15 cellular contexts compared by ENCODE assay signal in genomic region chrX:41108007-41108683, GRCh38. TPM values are rescaled to one million over a fixed set of nuclear protein-coding genes. Genes with fewer than 3 reads are reported as not detected.
A peak's percentile ranks its signal among the peaks of the same experiment; 100 is the strongest.
DNase-seq lines count a peak whose midpoint lies in the region; ATAC-seq and TF ChIP-seq lines count a peak whose summit lies in the region.
"Had no signal": no experiment of that assay in that cellular context is flagged by ENCODE, and none has a peak within 500 bp of the region (broad histone marks: within the 10 kb centered on the region; RNA-seq: fewer than 3 reads in every experiment).

No MANE protein-coding gene starts in this region.

- TF ChIP-seq CTCF in OCI-LY1 (IDR thresholded peaks at IDR 0.05; ENCODE audit: low read length) = no peak

- H3K79me2 ChIP-seq in OCI-LY1 (ENCODE audit: insufficient read depth, low read length) = peaks cover 91% of the 10 kb centered on the region

- H3K4me1 ChIP-seq in OCI-LY1 (ENCODE audit: insufficient read depth, low read length, severe bottlenecking) = peaks cover 56% of the 10 kb centered on the region
- peaks cover 49% of the 10 kb centered on the region for H3K4me1 ChIP-seq in iPS-15b (ENCODE audit: control insufficient read depth, insufficient read depth, low read length)
- peaks cover 11 to 19% (median 12%) of the 10 kb centered on the region in 3 donors for H3K4me1 ChIP-seq in skeletal muscle tissue (ENCODE audit: control insufficient read depth in 3 of 3, insufficient read depth in 3 of 3, low read length in 3 of 3)

- no peak overlapping the region for H3K27ac ChIP-seq in OCI-LY1 (ENCODE audit: low read depth, low read length, poor library complexity, severe bottlenecking)
- peak overlapping the region; percentile 18 for H3K27ac ChIP-seq in skeletal muscle tissue (ENCODE audit: low read depth, low read length)
- H3K27ac ChIP-seq: Peyer's patch had no signal

- peaks cover 76% of the 10 kb centered on the region for H3K4me1 Mint-ChIP-seq in activated T-cell treated with anti-CD3 and anti-CD28 coated beads, Interleukin-2, amount 50 U/mL, for 24 hours (ENCODE audit: low read depth)

- no peak for ATAC-seq in HG03354 (IDR thresholded peaks at IDR 0.05; ENCODE audit: poor library complexity, severe bottlenecking, unreplicated experiment)

- H3K4me2 ChIP-seq in OCI-LY1 (ENCODE audit: low read length) = peak overlapping the region; percentile 20

- H3K9me2 ChIP-seq in OCI-LY1 (ENCODE audit: low read depth, low read length) = no peaks in the 10 kb centered on the region

- peak overlapping the region; percentile 18 for H3K27ac Mint-ChIP-seq in activated T-cell treated with anti-CD3 and anti-CD28 coated beads, Interleukin-2, amount 50 U/mL, for 24 hours
- H3K27ac Mint-ChIP-seq: T-helper 1 cell treated with Interleukin-12 subunit alpha and Interleukin-12 subunit beta and Interleukin-4 antibody, amounts not matched to agents 30 μg/mL and 1 μg/mL, for 36 hours had no signal

- no peak for DNase-seq in activated T-cell treated with anti-CD3 and anti-CD28 coated beads, Interleukin-2, amount 50 U/mL, for 24 hours
- DNase-seq in activated T-cell treated with anti-CD3 and anti-CD28 coated beads, Interleukin-2, amount 50 U/mL, for 48 hours = no peak
- DNase-seq in SHP77 (lab: John Stamatoyannopoulos, UW) (no peak), ureter (ENCODE audit: low spot score) (no peak)
- DNase-seq: activated CD4-positive, alpha-beta T cell treated with anti-CD3 and anti-CD28 coated beads, Interleukin-2, amount 50 U/mL, for 1 hour; DMS79; effector CD8-positive, alpha-beta T cell; MM.1S; Peyer's patch; stimulated activated CD4-positive, alpha-beta T cell treated with anti-CD3 and anti-CD28 coated beads, Interleukin-15, amount 100 ng/mL, for 24 hours had no signal

- no peaks in the 10 kb centered on the region for H3K9me3 ChIP-seq in OCI-LY1 (ENCODE audit: low read length)
- no peaks in the 10 kb centered on the region for H3K9me3 ChIP-seq in iPS-15b (ENCODE audit: control insufficient read depth, insufficient read depth, low read length)
- no peaks in the 10 kb centered on the region for H3K9me3 ChIP-seq in skeletal muscle tissue (ENCODE audit: control insufficient read depth in 3 of 3, low read length in 3 of 3)
- H3K9me3 ChIP-seq: Peyer's patch had no signal

- peaks cover 6% of the 10 kb centered on the region for H3K36me3 Mint-ChIP-seq in activated T-cell treated with anti-CD3 and anti-CD28 coated beads, Interleukin-2, amount 50 U/mL, for 24 hours (ENCODE audit: low read depth)

- peaks cover 8% of the 10 kb centered on the region for H3K27me3 Mint-ChIP-seq in activated T-cell treated with anti-CD3 and anti-CD28 coated beads, Interleukin-2, amount 50 U/mL, for 24 hours

- H3K4me3 ChIP-seq in OCI-LY1 (ENCODE audit: low read depth, low read length, poor library complexity, severe bottlenecking) = no peak overlapping the region
- H3K4me3 ChIP-seq in iPS-15b (ENCODE audit: low read depth, low read length) = peak overlapping the region; percentile 3
- no peak overlapping the region for H3K4me3 ChIP-seq in skeletal muscle tissue (ENCODE audit: low read length in 3 of 3)
- H3K4me3 ChIP-seq: Peyer's patch had no signal

- no peaks in the 10 kb centered on the region for H4K20me1 ChIP-seq in OCI-LY1 (ENCODE audit: insufficient read depth, low read length)

- no peaks in the 10 kb centered on the region for H3F3A ChIP-seq in OCI-LY1 (ENCODE audit: insufficient read depth, low read length)

- H3K27me3 ChIP-seq in OCI-LY1 (ENCODE audit: insufficient read depth, low read length) = no peaks in the 10 kb centered on the region
- H3K27me3 ChIP-seq in iPS-15b (ENCODE audit: control insufficient read depth, insufficient read depth, low read length) = no peaks in the 10 kb centered on the region
- no peaks in the 10 kb centered on the region for H3K27me3 ChIP-seq in skeletal muscle tissue (ENCODE audit: control insufficient read depth in 3 of 3, insufficient read depth in 3 of 3, low read length in 3 of 3)
- H3K27me3 ChIP-seq: Peyer's patch had no signal

- no peak overlapping the region for H3K4me3 Mint-ChIP-seq in activated T-cell treated with anti-CD3 and anti-CD28 coated beads, Interleukin-2, amount 50 U/mL, for 24 hours
- H3K4me3 Mint-ChIP-seq: T-helper 1 cell treated with Interleukin-12 subunit alpha and Interleukin-12 subunit beta and Interleukin-4 antibody, amounts not matched to agents 30 μg/mL and 1 μg/mL, for 36 hours had no signal

- H2AFZ ChIP-seq in OCI-LY1 (ENCODE audit: low read length) = no peak overlapping the region

- peaks cover 5% of the 10 kb centered on the region for H3K9me3 Mint-ChIP-seq in activated T-cell treated with anti-CD3 and anti-CD28 coated beads, Interleukin-2, amount 50 U/mL, for 24 hours
- H3K9me3 Mint-ChIP-seq: T-helper 1 cell treated with Interleukin-12 subunit alpha and Interleukin-12 subunit beta and Interleukin-4 antibody, amounts not matched to agents 30 μg/mL and 1 μg/mL, for 36 hours had no signal

- H3K36me3 ChIP-seq in OCI-LY1 (ENCODE audit: insufficient read depth, low read length) (peaks cover 14% of the 10 kb centered on the region; the same call in 1 of the 2 replicates), iPS-15b (ENCODE audit: control insufficient read depth, insufficient read depth, low read length) (no peaks in the 10 kb centered on the region), skeletal muscle tissue (ENCODE audit: control insufficient read depth in 3 of 3, insufficient read depth in 3 of 3, low read length in 3 of 3) (no peaks in the 10 kb centered on the region)
- H3K36me3 ChIP-seq: Peyer's patch had no signal

- no peak overlapping the region for H3K9ac ChIP-seq in OCI-LY1 (ENCODE audit: low read length)
- H3K9ac ChIP-seq in iPS-15b (ENCODE audit: low read depth, low read length) = no peak overlapping the region
- H3K9ac ChIP-seq in skeletal muscle tissue (ENCODE audit: low read depth in 1 of 3, low read length in 3 of 3) = no peak overlapping the region

RNA-seq across cellular contexts. Expression of gene USP9X, which starts 22.9 kb away (rescaled TPM):
- 147 TPM for total RNA-seq in skeletal muscle tissue
- total RNA-seq in ureter = 93.8 TPM
